In genomic region chr22:44407404-44408226, GRCh38 we compare ENCODE assay signal across 24 cellular contexts.
DNase-seq lines count a peak whose midpoint lies in the region; ATAC-seq and TF ChIP-seq lines count a peak whose summit lies in the region.
"Had no signal": no experiment of that assay in that cellular context is flagged by ENCODE, and none has a peak within 500 bp of the region (broad histone marks: within the 10 kb centered on the region; RNA-seq: fewer than 3 reads in every experiment).

No MANE protein-coding gene starts in this region.

- no peak overlapping the region for H3K4ac ChIP-seq in H9 (ENCODE audit: low read depth, low read length)

- H3K14ac ChIP-seq in H9 (ENCODE audit: insufficient read depth, low read length): 0 out of 2 replicates have a peak overlapping the region, but pooled peaks have one; percentile 14

- no peak overlapping the region for H3K9ac ChIP-seq in H9 (ENCODE audit: extremely low read depth, insufficient read length, low read length)

- H3K27me3 ChIP-seq in H9 (ENCODE audit: insufficient read depth, low read length): no peaks in the 10 kb centered on the region
- H3K27me3 ChIP-seq in left lung: peaks cover 0 to 28% of the 10 kb centered on the region in 2 donors
- peaks cover 0 to 26% (median 0%) of the 10 kb centered on the region in 3 donors for H3K27me3 ChIP-seq in stomach
- H3K27me3 ChIP-seq: tibial nerve had no signal

- H3K36me3 Mint-ChIP-seq in H9 (ENCODE audit: insufficient read depth in 1 of 3, low read depth in 3 of 3): no peaks in the 10 kb centered on the region
- H3K36me3 Mint-ChIP-seq: activated naive CD8-positive, alpha-beta T cell treated with anti-CD3 and anti-CD28 coated beads, Interleukin-2, amount 10 ng/mL, durations not matched to agents 7 days and 5 days; memory B cell; natural killer cell had no signal

- H4K8ac ChIP-seq in H9 (replicated peaks; ENCODE audit: insufficient read length, low read depth, low read length): no peak overlapping the region

- H2BK20ac ChIP-seq in H9 (ENCODE audit: low read depth, low read length, poor library complexity, severe bottlenecking): no peak overlapping the region

- H3T11ph ChIP-seq in H9 (ENCODE audit: low read length): no peak overlapping the region

- H3K23ac ChIP-seq in H9 (ENCODE audit: insufficient read length, low read depth, low read length): no peak overlapping the region

- no peak overlapping the region for H3K27ac ChIP-seq in H9 (ENCODE audit: insufficient read length, low read depth, low read length)
- no peak overlapping the region for H3K27ac ChIP-seq in left lung
- H3K27ac ChIP-seq in stomach: no peak overlapping the region
- H3K27ac ChIP-seq: breast epithelium, epithelial cell of prostate, tibial nerve had no signal

- H2BK5ac ChIP-seq in H9 (ENCODE audit: insufficient read length, low read length): no peak overlapping the region

- no peak overlapping the region for H3K4me2 ChIP-seq in H9 (ENCODE audit: insufficient read depth, insufficient read length, low read length)

- peak overlapping the region; percentile 11 for H3K56ac ChIP-seq in H9 (ENCODE audit: insufficient read length, low read depth, low read length)

- H4K20me1 ChIP-seq in H9 (ENCODE audit: control insufficient read depth, insufficient read depth, insufficient read length): no peaks in the 10 kb centered on the region

- peaks cover 18 to 20% of the 10 kb centered on the region in 2 experiments for H3K4me1 Mint-ChIP-seq in H9
- H3K4me1 Mint-ChIP-seq: activated naive CD8-positive, alpha-beta T cell treated with anti-CD3 and anti-CD28 coated beads, Interleukin-2, amount 10 ng/mL, durations not matched to agents 7 days and 5 days; memory B cell; natural killer cell had no signal

- H3K79me2 ChIP-seq in H9 (ENCODE audit: insufficient read depth, low read length): no peaks in the 10 kb centered on the region

- H4K91ac ChIP-seq in H9 (ENCODE audit: insufficient read length, low read depth, low read length): no peak overlapping the region

- TF ChIP-seq EP300 in stomach (IDR thresholded peaks at IDR 0.05): no peak

- no peak overlapping the region for H2BK12ac ChIP-seq in H9 (ENCODE audit: insufficient read length, low read depth, low read length)

- no peak for TF ChIP-seq POLR2A in stomach (IDR thresholded peaks at IDR 0.05)

- TF ChIP-seq CTCF in H9 (conservative IDR thresholded peaks at IDR 0.05) (no peak), left lung (IDR thresholded peaks at IDR 0.05) (no peak), stomach (IDR thresholded peaks at IDR 0.05) (no peak)

- H2AFZ ChIP-seq in H9 (ENCODE audit: low read length): no peak overlapping the region

- H2BK120ac ChIP-seq in H9 (ENCODE audit: low read depth, low read length, poor library complexity, severe bottlenecking): no peak overlapping the region

- peak; percentile 18 for DNase-seq in H9
- peak; percentile 29 for DNase-seq in astrocyte of the hippocampus (ENCODE audit: low read depth, low spot score)
- DNase-seq in left lung: peak; percentile 25 to 61
- DNase-seq in stomach: peak; percentile 82
- no peak for DNase-seq in NCI-H524 (lab: John Stamatoyannopoulos, UW)
- no peak for DNase-seq in NCI-H2196 (lab: John Stamatoyannopoulos, UW; ENCODE audit: unreplicated experiment)
- DNase-seq: activated CD8-positive, alpha-beta memory T cell treated with anti-CD3 and anti-CD28 coated beads for 24 hours; activated naive CD8-positive, alpha-beta T cell treated with anti-CD3 and anti-CD28 coated beads, Interleukin-2, amount 10 ng/mL, durations not matched to agents 7 days and 5 days; activated T-cell treated with anti-CD3 and anti-CD28 coated beads, Interleukin-2, amount 50 U/mL, for 48 hours; AML-193; dermis blood vessel endothelial cell; DMS79; HCEC 1CT; hypothalamus; natural killer cell; NCI-H1105 treated with DMSO at 0.1 percent for 48 hours; NCI-H510A; stimulated activated CD4-positive, alpha-beta T cell treated with anti-CD3 and anti-CD28 coated beads, Interleukin-1b, Interleukin-23, amount 100 ng/mL, for 48 hours; stimulated activated naive CD4-positive, alpha-beta T cell had no signal

- H3K4me3 ChIP-seq in left lung (no peak overlapping the region), stomach (no peak overlapping the region)
- H3K4me3 ChIP-seq: breast epithelium, tibial nerve had no signal

- H2AK5ac ChIP-seq in H9 (ENCODE audit: insufficient read length, low read length): no peak overlapping the region

- ATAC-seq in left lung: no peak
- no peak for ATAC-seq in GM21367 (IDR thresholded peaks at IDR 0.05; ENCODE audit: unreplicated experiment)
- ATAC-seq: natural killer cell had no signal

- no peaks in the 10 kb centered on the region for H3K79me1 ChIP-seq in H9 (ENCODE audit: insufficient read depth, low read depth, low read length, poor library complexity, severe bottlenecking)

- no peak overlapping the region for H4K5ac ChIP-seq in H9 (ENCODE audit: insufficient read length, low read depth, low read length)

- no peaks in the 10 kb centered on the region; the same call in 1 of the 2 replicates for H3K4me1 ChIP-seq in H9 (ENCODE audit: insufficient read depth, low read length)
- H3K4me1 ChIP-seq in left lung: no peaks in the 10 kb centered on the region
- peaks cover 13 to 42% (median 30%) of the 10 kb centered on the region in 4 donors for H3K4me1 ChIP-seq in stomach
- H3K4me1 ChIP-seq: breast epithelium, tibial nerve had no signal

- WGBS in H9 (ENCODE audit: extremely low coverage, insufficient read length, low lambda C conversion rate): no CpG with 5 or more reads among the region's 18 CpGs
- 78 to 84% (median 80%) methylated on average over 18 of the region's 18 CpGs for WGBS in stomach, 5 donors

- H3K27ac Mint-ChIP-seq in H9: no peak overlapping the region
- H3K27ac Mint-ChIP-seq: activated naive CD8-positive, alpha-beta T cell treated with anti-CD3 and anti-CD28 coated beads, Interleukin-2, amount 10 ng/mL, durations not matched to agents 7 days and 5 days; memory B cell; natural killer cell had no signal

- H3K36me3 ChIP-seq in left lung (no peaks in the 10 kb centered on the region), stomach (no peaks in the 10 kb centered on the region)
- H3K36me3 ChIP-seq: breast epithelium, tibial nerve had no signal

- H3K9me3 ChIP-seq in H9 (ENCODE audit: control insufficient read depth, low read depth, low read length) (no peaks in the 10 kb centered on the region), left lung (no peaks in the 10 kb centered on the region), stomach (no peaks in the 10 kb centered on the region)
- H3K9me3 ChIP-seq: breast epithelium, tibial nerve had no signal

- intact Hi-C loops in left lung (cut with DNase I): no loop called here
- intact Hi-C loops in stomach (cut with DNase I; ENCODE audit: low total_unique reads): no loop called here

- H3K18ac ChIP-seq in H9 (ENCODE audit: insufficient read length, low read depth, low read length): no peak overlapping the region

- peaks cover 12% of the 10 kb centered on the region for H3K27me3 Mint-ChIP-seq in H9 (ENCODE audit: low read depth)

- no peak overlapping the region for H2BK15ac ChIP-seq in H9 (ENCODE audit: low read depth, low read length)

- no peak overlapping the region for H3K4me3 Mint-ChIP-seq in H9
- H3K4me3 Mint-ChIP-seq: activated naive CD8-positive, alpha-beta T cell treated with anti-CD3 and anti-CD28 coated beads, Interleukin-2, amount 10 ng/mL, durations not matched to agents 7 days and 5 days; memory B cell; natural killer cell had no signal

- H3K9me3 Mint-ChIP-seq in H9: no peaks in the 10 kb centered on the region; a peak in 1 of 5 replicates
- H3K9me3 Mint-ChIP-seq: activated naive CD8-positive, alpha-beta T cell treated with anti-CD3 and anti-CD28 coated beads, Interleukin-2, amount 10 ng/mL, durations not matched to agents 7 days and 5 days; memory B cell; natural killer cell had no signal

- no peaks in the 10 kb centered on the region for H3K23me2 ChIP-seq in H9 (ENCODE audit: insufficient read length, low read depth, low read length, poor library complexity, severe bottlenecking)

Comparison
In these comparisons a context has a peak if more than half of its experiments do, and no peak if none do; other contexts are left out.
1. DNase-seq: peak in H9 (single experiment), astrocyte of the hippocampus (single experiment), left lung (2 of 2) and stomach (single experiment); none in NCI-H524 (0 of 2) and NCI-H2196 (single experiment).